1 cellular context compared by ENCODE assay signal in genomic region chr3:184259396-184259877, GRCh38.
TF ChIP-seq lines count a peak whose summit lies in the region.

No MANE protein-coding gene starts in this region.

TF ChIP-seq in H1, 55 proteins besides CTCF, POLR2A, EP300 and RAD21:
- no peak for TF ChIP-seq FOSL1 (IDR thresholded peaks at IDR 0.05; ENCODE audit: insufficient read depth, low read depth, low read length)
- no peak for TF ChIP-seq CBX8 (IDR thresholded peaks at IDR 0.05; ENCODE audit: borderline replicate concordance, low read depth, low read length)
- no peak for TF ChIP-seq SP4 (IDR thresholded peaks at IDR 0.05; ENCODE audit: low read length)
- no peak for TF ChIP-seq CHD1 (IDR thresholded peaks at IDR 0.05; ENCODE audit: low read depth, low read length)
- no peak for TF ChIP-seq RBBP5 (IDR thresholded peaks at IDR 0.05; ENCODE audit: borderline replicate concordance, low read depth, low read length)
- no peak for TF ChIP-seq RNF2 (IDR thresholded peaks at IDR 0.05; ENCODE audit: borderline replicate concordance, low read depth, low read length, missing control alignments, poor library complexity, severe bottlenecking)
- TF ChIP-seq POU5F1 (IDR thresholded peaks at IDR 0.05; ENCODE audit: low read depth, low read length): no peak
